1 cellular context compared by ENCODE assay signal in genomic region chr9:127802576-127803443, GRCh38.
A peak's percentile ranks its signal among the peaks of the same experiment; 100 is the strongest.
TF ChIP-seq lines count a peak whose summit lies in the region.

Gene FPGS, plus strand, starts transcription at chr9:127802882. Its CDS starts 43 bp downstream, at chr9:127802925.

TF ChIP-seq in WTC11, 78 proteins besides CTCF, POLR2A, EP300 and RAD21 (continued from another document):
- TF ChIP-seq, protein P1, sequence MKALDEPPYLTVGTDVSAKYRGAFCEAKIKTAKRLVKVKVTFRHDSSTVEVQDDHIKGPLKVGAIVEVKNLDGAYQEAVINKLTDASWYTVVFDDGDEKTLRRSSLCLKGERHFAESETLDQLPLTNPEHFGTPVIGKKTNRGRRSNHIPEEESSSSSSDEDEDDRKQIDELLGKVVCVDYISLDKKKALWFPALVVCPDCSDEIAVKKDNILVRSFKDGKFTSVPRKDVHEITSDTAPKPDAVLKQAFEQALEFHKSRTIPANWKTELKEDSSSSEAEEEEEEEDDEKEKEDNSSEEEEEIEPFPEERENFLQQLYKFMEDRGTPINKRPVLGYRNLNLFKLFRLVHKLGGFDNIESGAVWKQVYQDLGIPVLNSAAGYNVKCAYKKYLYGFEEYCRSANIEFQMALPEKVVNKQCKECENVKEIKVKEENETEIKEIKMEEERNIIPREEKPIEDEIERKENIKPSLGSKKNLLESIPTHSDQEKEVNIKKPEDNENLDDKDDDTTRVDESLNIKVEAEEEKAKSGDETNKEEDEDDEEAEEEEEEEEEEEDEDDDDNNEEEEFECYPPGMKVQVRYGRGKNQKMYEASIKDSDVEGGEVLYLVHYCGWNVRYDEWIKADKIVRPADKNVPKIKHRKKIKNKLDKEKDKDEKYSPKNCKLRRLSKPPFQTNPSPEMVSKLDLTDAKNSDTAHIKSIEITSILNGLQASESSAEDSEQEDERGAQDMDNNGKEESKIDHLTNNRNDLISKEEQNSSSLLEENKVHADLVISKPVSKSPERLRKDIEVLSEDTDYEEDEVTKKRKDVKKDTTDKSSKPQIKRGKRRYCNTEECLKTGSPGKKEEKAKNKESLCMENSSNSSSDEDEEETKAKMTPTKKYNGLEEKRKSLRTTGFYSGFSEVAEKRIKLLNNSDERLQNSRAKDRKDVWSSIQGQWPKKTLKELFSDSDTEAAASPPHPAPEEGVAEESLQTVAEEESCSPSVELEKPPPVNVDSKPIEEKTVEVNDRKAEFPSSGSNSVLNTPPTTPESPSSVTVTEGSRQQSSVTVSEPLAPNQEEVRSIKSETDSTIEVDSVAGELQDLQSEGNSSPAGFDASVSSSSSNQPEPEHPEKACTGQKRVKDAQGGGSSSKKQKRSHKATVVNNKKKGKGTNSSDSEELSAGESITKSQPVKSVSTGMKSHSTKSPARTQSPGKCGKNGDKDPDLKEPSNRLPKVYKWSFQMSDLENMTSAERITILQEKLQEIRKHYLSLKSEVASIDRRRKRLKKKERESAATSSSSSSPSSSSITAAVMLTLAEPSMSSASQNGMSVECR (CRISPR knock-in tag; IDR thresholded peaks at IDR 0.05; ENCODE audit: borderline replicate concordance): peak; percentile 93; the same call in 1 of the 2 replicates
- TF ChIP-seq EMX1 (CRISPR knock-in tag; IDR thresholded peaks at IDR 0.05): peak; percentile 45; the same call in 1 of the 2 replicates
- peak; percentile 54; the same call in 1 of the 2 replicates for TF ChIP-seq CREM (CRISPR knock-in tag; IDR thresholded peaks at IDR 0.05)
- 0 out of 2 replicates have a peak, but pooled peaks have one; percentile 13 for TF ChIP-seq PREB (CRISPR knock-in tag; IDR thresholded peaks at IDR 0.05; ENCODE audit: borderline replicate concordance)
- 0 out of 2 replicates have a peak, but pooled peaks have one; percentile 44 for TF ChIP-seq CBFB (CRISPR knock-in tag; IDR thresholded peaks at IDR 0.05; ENCODE audit: low read depth)
- no peak for TF ChIP-seq ATF1 (CRISPR knock-in tag; IDR thresholded peaks at IDR 0.05)
- TF ChIP-seq, protein P2, sequence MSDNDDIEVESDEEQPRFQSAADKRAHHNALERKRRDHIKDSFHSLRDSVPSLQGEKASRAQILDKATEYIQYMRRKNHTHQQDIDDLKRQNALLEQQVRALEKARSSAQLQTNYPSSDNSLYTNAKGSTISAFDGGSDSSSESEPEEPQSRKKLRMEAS (CRISPR knock-in tag; IDR thresholded peaks at IDR 0.05): peak; percentile 97
- no peak for TF ChIP-seq NFATC4 (CRISPR knock-in tag; IDR thresholded peaks at IDR 0.05)
- TF ChIP-seq E2F1 (CRISPR knock-in tag; IDR thresholded peaks at IDR 0.05): no peak
- peak; percentile 62; the same call in 1 of the 2 replicates for TF ChIP-seq ZNF121 (CRISPR knock-in tag; IDR thresholded peaks at IDR 0.05)
- peak; percentile 93 for TF ChIP-seq SP1 (CRISPR knock-in tag; conservative IDR thresholded peaks at IDR 0.05)
- TF ChIP-seq MYBL2 (CRISPR knock-in tag; IDR thresholded peaks at IDR 0.05): peak; percentile 89
- TF ChIP-seq, protein P3, sequence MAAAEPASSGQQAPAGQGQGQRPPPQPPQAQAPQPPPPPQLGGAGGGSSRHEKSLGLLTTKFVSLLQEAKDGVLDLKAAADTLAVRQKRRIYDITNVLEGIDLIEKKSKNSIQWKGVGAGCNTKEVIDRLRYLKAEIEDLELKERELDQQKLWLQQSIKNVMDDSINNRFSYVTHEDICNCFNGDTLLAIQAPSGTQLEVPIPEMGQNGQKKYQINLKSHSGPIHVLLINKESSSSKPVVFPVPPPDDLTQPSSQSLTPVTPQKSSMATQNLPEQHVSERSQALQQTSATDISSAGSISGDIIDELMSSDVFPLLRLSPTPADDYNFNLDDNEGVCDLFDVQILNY (CRISPR knock-in tag; IDR thresholded peaks at IDR 0.05): 0 out of 2 replicates have a peak, but pooled peaks have one; percentile 49
- peak; percentile 73; the same call in 1 of the 2 replicates for TF ChIP-seq SMAD3 (CRISPR knock-in tag; IDR thresholded peaks at IDR 0.05; ENCODE audit: borderline replicate concordance)
- TF ChIP-seq TEAD1 (CRISPR knock-in tag; IDR thresholded peaks at IDR 0.05): peak; percentile 73
- TF ChIP-seq, protein P4, sequence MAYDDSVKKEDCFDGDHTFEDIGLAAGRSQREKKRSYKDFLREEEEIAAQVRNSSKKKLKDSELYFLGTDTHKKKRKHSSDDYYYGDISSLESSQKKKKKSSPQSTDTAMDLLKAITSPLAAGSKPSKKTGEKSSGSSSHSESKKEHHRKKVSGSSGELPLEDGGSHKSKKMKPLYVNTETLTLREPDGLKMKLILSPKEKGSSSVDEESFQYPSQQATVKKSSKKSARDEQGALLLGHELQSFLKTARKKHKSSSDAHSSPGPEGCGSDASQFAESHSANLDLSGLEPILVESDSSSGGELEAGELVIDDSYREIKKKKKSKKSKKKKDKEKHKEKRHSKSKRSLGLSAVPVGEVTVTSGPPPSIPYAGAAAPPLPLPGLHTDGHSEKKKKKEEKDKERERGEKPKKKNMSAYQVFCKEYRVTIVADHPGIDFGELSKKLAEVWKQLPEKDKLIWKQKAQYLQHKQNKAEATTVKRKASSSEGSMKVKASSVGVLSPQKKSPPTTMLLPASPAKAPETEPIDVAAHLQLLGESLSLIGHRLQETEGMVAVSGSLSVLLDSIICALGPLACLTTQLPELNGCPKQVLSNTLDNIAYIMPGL (CRISPR knock-in tag; IDR thresholded peaks at IDR 0.05): peak; percentile 74; the same call in 1 of the 2 replicates
- 0 out of 2 replicates have a peak, but pooled peaks have one; percentile 39 for TF ChIP-seq ETV6 (CRISPR knock-in tag; IDR thresholded peaks at IDR 0.05)
- TF ChIP-seq RELA (CRISPR knock-in tag; IDR thresholded peaks at IDR 0.05; ENCODE audit: borderline replicate concordance): peak; percentile 51; the same call in 1 of the 2 replicates
- TF ChIP-seq, protein P5, sequence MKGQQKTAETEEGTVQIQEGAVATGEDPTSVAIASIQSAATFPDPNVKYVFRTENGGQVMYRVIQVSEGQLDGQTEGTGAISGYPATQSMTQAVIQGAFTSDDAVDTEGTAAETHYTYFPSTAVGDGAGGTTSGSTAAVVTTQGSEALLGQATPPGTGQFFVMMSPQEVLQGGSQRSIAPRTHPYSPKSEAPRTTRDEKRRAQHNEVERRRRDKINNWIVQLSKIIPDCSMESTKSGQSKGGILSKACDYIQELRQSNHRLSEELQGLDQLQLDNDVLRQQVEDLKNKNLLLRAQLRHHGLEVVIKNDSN (CRISPR knock-in tag; IDR thresholded peaks at IDR 0.05): peak; percentile 76; the same call in 1 of the 2 replicates
- TF ChIP-seq, protein P6, sequence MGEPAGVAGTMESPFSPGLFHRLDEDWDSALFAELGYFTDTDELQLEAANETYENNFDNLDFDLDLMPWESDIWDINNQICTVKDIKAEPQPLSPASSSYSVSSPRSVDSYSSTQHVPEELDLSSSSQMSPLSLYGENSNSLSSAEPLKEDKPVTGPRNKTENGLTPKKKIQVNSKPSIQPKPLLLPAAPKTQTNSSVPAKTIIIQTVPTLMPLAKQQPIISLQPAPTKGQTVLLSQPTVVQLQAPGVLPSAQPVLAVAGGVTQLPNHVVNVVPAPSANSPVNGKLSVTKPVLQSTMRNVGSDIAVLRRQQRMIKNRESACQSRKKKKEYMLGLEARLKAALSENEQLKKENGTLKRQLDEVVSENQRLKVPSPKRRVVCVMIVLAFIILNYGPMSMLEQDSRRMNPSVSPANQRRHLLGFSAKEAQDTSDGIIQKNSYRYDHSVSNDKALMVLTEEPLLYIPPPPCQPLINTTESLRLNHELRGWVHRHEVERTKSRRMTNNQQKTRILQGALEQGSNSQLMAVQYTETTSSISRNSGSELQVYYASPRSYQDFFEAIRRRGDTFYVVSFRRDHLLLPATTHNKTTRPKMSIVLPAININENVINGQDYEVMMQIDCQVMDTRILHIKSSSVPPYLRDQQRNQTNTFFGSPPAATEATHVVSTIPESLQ (CRISPR knock-in tag; IDR thresholded peaks at IDR 0.05): peak; percentile 25; the same call in 1 of the 2 replicates
- TF ChIP-seq, protein P7, sequence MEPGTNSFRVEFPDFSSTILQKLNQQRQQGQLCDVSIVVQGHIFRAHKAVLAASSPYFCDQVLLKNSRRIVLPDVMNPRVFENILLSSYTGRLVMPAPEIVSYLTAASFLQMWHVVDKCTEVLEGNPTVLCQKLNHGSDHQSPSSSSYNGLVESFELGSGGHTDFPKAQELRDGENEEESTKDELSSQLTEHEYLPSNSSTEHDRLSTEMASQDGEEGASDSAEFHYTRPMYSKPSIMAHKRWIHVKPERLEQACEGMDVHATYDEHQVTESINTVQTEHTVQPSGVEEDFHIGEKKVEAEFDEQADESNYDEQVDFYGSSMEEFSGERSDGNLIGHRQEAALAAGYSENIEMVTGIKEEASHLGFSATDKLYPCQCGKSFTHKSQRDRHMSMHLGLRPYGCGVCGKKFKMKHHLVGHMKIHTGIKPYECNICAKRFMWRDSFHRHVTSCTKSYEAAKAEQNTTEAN (CRISPR knock-in tag; IDR thresholded peaks at IDR 0.05): 0 out of 2 replicates have a peak, but pooled peaks have one; percentile 26
- 0 out of 2 replicates have a peak, but pooled peaks have one; percentile 30 for TF ChIP-seq GABPB1 (CRISPR knock-in tag; IDR thresholded peaks at IDR 0.05)
- TF ChIP-seq FOXK1 (CRISPR knock-in tag; IDR thresholded peaks at IDR 0.05): peak; percentile 71
- TF ChIP-seq, protein P8, sequence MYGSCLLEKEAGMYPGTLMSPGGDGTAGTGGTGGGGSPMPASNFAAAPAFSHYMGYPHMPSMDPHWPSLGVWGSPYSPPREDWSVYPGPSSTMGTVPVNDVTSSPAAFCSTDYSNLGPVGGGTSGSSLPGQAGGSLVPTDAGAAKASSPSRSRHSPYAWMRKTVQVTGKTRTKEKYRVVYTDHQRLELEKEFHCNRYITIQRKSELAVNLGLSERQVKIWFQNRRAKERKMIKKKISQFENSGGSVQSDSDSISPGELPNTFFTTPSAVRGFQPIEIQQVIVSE (CRISPR knock-in tag; IDR thresholded peaks at IDR 0.05; ENCODE audit: borderline replicate concordance): no peak
- TF ChIP-seq, protein P9, sequence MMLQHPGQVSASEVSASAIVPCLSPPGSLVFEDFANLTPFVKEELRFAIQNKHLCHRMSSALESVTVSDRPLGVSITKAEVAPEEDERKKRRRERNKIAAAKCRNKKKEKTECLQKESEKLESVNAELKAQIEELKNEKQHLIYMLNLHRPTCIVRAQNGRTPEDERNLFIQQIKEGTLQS (CRISPR knock-in tag; conservative IDR thresholded peaks at IDR 0.05): no peak
- TF ChIP-seq NFYB (CRISPR knock-in tag; conservative IDR thresholded peaks at IDR 0.05; ENCODE audit: low read depth): 0 out of 2 replicates have a peak, but pooled peaks have one; percentile 38
- TF ChIP-seq, protein P10, sequence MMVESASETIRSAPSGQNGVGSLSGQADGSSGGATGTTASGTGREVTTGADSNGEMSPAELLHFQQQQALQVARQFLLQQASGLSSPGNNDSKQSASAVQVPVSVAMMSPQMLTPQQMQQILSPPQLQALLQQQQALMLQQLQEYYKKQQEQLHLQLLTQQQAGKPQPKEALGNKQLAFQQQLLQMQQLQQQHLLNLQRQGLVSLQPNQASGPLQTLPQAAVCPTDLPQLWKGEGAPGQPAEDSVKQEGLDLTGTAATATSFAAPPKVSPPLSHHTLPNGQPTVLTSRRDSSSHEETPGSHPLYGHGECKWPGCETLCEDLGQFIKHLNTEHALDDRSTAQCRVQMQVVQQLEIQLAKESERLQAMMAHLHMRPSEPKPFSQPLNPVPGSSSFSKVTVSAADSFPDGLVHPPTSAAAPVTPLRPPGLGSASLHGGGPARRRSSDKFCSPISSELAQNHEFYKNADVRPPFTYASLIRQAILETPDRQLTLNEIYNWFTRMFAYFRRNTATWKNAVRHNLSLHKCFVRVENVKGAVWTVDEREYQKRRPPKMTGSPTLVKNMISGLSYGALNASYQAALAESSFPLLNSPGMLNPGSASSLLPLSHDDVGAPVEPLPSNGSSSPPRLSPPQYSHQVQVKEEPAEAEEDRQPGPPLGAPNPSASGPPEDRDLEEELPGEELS (CRISPR knock-in tag; IDR thresholded peaks at IDR 0.05): peak; percentile 95
- TF ChIP-seq ESRRA (CRISPR knock-in tag; IDR thresholded peaks at IDR 0.05; ENCODE audit: borderline replicate concordance): no peak
- TF ChIP-seq ZNF232 (CRISPR knock-in tag; IDR thresholded peaks at IDR 0.05): peak; percentile 89; the same call in 1 of the 2 replicates
- peak; percentile 46; the same call in 1 of the 2 replicates for TF ChIP-seq E2F4 (CRISPR knock-in tag; IDR thresholded peaks at IDR 0.05; ENCODE audit: borderline replicate concordance, low read depth)
- peak; percentile 76; the same call in 1 of the 2 replicates for TF ChIP-seq ZNF416 (CRISPR knock-in tag; IDR thresholded peaks at IDR 0.05)
- TF ChIP-seq IRF1 (CRISPR knock-in tag; IDR thresholded peaks at IDR 0.05): no peak
